ENCODE assay signal across 18 cellular contexts in genomic region chr1:168529533-168529932, GRCh38. TPM values are rescaled to one million over a fixed set of nuclear protein-coding genes. Genes with fewer than 3 reads are reported as not detected.
A peak's percentile ranks its signal among the peaks of the same experiment; 100 is the strongest.
DNase-seq lines count a peak whose midpoint lies in the region; FAIRE-seq and TF ChIP-seq lines count a peak whose summit lies in the region.
"Had no signal": no experiment of that assay in that cellular context is flagged by ENCODE, and none has a peak within 500 bp of the region (broad histone marks: within the 10 kb centered on the region; RNA-seq: fewer than 3 reads in every experiment).

No MANE protein-coding gene starts in this region.

- H3K27ac ChIP-seq in endothelial cell of umbilical vein (ENCODE audit: insufficient read depth, low read depth, low read length): no peak overlapping the region
- no peak overlapping the region for H3K27ac ChIP-seq in spleen
- H3K27ac ChIP-seq: KMS-11, SK-N-MC had no signal

- no peak for FAIRE-seq in endothelial cell of umbilical vein (lab: Jason Lieb, UNC)

- H3K27me3 ChIP-seq in endothelial cell of umbilical vein (ENCODE audit: control insufficient read depth in 2 of 2, insufficient read depth in 2 of 2, low read length in 2 of 2) (no peaks in the 10 kb centered on the region), spleen (replicated peaks in 1 of 7) (no peaks in the 10 kb centered on the region)

- H3K9ac ChIP-seq in endothelial cell of umbilical vein (replicated peaks; ENCODE audit: extremely low read depth, insufficient read depth, low read length): no peak overlapping the region
- H3K9ac ChIP-seq: KMS-11 had no signal

- CTCF ChIA-PET in endothelial cell of umbilical vein (lab: Charles Lee): interaction anchor here (1.7 kb wide), 1 partner anchor 187 kb away, joined by 4 read pairs; no protein-coding TSS in a partner anchor

- no peak overlapping the region for H3K4me2 ChIP-seq in endothelial cell of umbilical vein (ENCODE audit: insufficient read depth, low read length)
- H3K4me2 ChIP-seq: KMS-11 had no signal

- dilution Hi-C loops in endothelial cell of umbilical vein (cut with MboI; ENCODE audit: extremely low pct_ligation_motif_present, low sequenced_read_pairs): no loop called here

- H3K9me3 ChIP-seq in endothelial cell of umbilical vein (replicated peaks; ENCODE audit: control insufficient read depth, insufficient read depth, low read length) (no peaks in the 10 kb centered on the region), spleen (no peaks in the 10 kb centered on the region)

- H3K36me3 ChIP-seq in endothelial cell of umbilical vein (ENCODE audit: control insufficient read depth in 2 of 2, extremely low read depth in 1 of 2, insufficient read depth in 2 of 2, low read length in 2 of 2) (no peaks in the 10 kb centered on the region), spleen (no peaks in the 10 kb centered on the region)

- no peaks in the 10 kb centered on the region for H3K9me1 ChIP-seq in endothelial cell of umbilical vein (replicated peaks; ENCODE audit: control insufficient read depth, extremely low read depth, insufficient read depth, low read length)

- TF ChIP-seq POLR2A in endothelial cell of umbilical vein (IDR thresholded peaks at IDR 0.05; ENCODE audit: low read depth, low read length) (no peak), spleen (IDR thresholded peaks at IDR 0.05) (no peak)

- H3K4me1 ChIP-seq in endothelial cell of umbilical vein (ENCODE audit: control insufficient read depth, extremely low read depth, insufficient read depth, low read length) (no peaks in the 10 kb centered on the region), spleen (peaks cover 0 to 44% (median 12%) of the 10 kb centered on the region in 6 donors)

- 30 to 68% (median 59%) methylated on average over 1 of the region's 1 CpG for WGBS in spleen, 5 donors

- H3K4me3 ChIP-seq in endothelial cell of umbilical vein (replicated peaks in 1 of 3; ENCODE audit: insufficient read depth in 1 of 3, low read depth in 1 of 3, low read length in 3 of 3): no peak overlapping the region
- no peak overlapping the region for H3K4me3 ChIP-seq in spleen
- H3K4me3 ChIP-seq: SK-N-MC had no signal

- H2AFZ ChIP-seq in endothelial cell of umbilical vein (ENCODE audit: low read depth, low read length): no peak overlapping the region

- TF ChIP-seq CTCF in endothelial cell of umbilical vein (IDR thresholded peaks at IDR 0.05; ENCODE audit: extremely low read depth in 1 of 2, insufficient read depth in 1 of 2, low read depth in 1 of 2, low read length in 2 of 2): no peak
- no peak for TF ChIP-seq CTCF in spleen (IDR thresholded peaks at IDR 0.05 in 8 of 11, conservative IDR thresholded peaks at IDR 0.05 in 3 of 11)

- H4K20me1 ChIP-seq in endothelial cell of umbilical vein (replicated peaks; ENCODE audit: control insufficient read depth, extremely low read depth, insufficient read depth, low read length): no peaks in the 10 kb centered on the region

- DNase-seq in SIG-M5 treated with dmso at 0.1 percent for 504 hours (lab: John Stamatoyannopoulos, UW; ENCODE audit: unreplicated experiment) (peak; percentile 39), SIG-M5 (lab: John Stamatoyannopoulos, UW) (no peak), NOMO-1 treated with DMSO at 0.1 percent for 48 hours (lab: John Stamatoyannopoulos, UW; ENCODE audit: unreplicated experiment) (peak; percentile 51), endothelial cell of umbilical vein (ENCODE audit: low read depth, low spot score) (peak; percentile 27), AG08395 (ENCODE audit: low spot score) (no peak), dedifferentiated amniotic fluid mesenchymal stem cell (ENCODE audit: extremely low spot score) (no peak), spleen (no peak)
- DNase-seq: C1 segment of cervical spinal cord, H7, NCI-H1092, NCI-H1694, NCI-H2227 treated with DMSO at 0.1 percent for 48 hours, NCI-H510A treated with DMSO at 0.1 percent for 48 hours, NCI-H82 had no signal

- BruUV-seq in endothelial cell of umbilical vein (replicated peaks; lab: Mats Ljungman, UMichigan): no TSS peak

- intact Hi-C loops in endothelial cell of umbilical vein (cut with micrococcal nuclease) (no loop called here), spleen (cut with DNase I; ENCODE audit: low total_unique reads) (no loop called here)

- POLR2A ChIA-PET in endothelial cell of umbilical vein (lab: Charles Lee): no interaction called here

- no peaks in the 10 kb centered on the region for H3K79me2 ChIP-seq in endothelial cell of umbilical vein (ENCODE audit: control insufficient read depth, insufficient read depth, low read length)

TF ChIP-seq in endothelial cell of umbilical vein, 7 proteins besides CTCF, POLR2A, EP300 and RAD21:
- TF ChIP-seq, protein P1, sequence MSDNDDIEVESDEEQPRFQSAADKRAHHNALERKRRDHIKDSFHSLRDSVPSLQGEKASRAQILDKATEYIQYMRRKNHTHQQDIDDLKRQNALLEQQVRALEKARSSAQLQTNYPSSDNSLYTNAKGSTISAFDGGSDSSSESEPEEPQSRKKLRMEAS (IDR thresholded peaks at IDR 0.05; ENCODE audit: insufficient read depth, insufficient read length): no peak
- no peak for TF ChIP-seq JUN (IDR thresholded peaks at IDR 0.05; ENCODE audit: borderline replicate concordance, insufficient read depth, insufficient read length, low read depth)
- TF ChIP-seq EZH2 (IDR thresholded peaks at IDR 0.05; ENCODE audit: borderline replicate concordance, low read depth, low read length, severe bottlenecking): no peak
- TF ChIP-seq POLR2AphosphoS5 (IDR thresholded peaks at IDR 0.05; ENCODE audit: insufficient read depth, low read depth, low read length): no peak
- no peak for TF ChIP-seq FOS (IDR thresholded peaks at IDR 0.05; ENCODE audit: borderline replicate concordance, insufficient read depth, low read length)
TF ChIP-seq in endothelial cell of umbilical vein: peak in this region for 0.

RNA-seq across cellular contexts. Expression of gene XCL2, which starts 14.3 kb away (rescaled TPM):
- not detected in 2 replicates for total RNA-seq in endothelial cell of umbilical vein
- polyA plus RNA-seq in endothelial cell of umbilical vein: not detected in 2 replicates
- polyA plus RNA-seq in endothelial cell of umbilical vein (2011; cell fraction: cytosol; rRNA removed): not detected in 2 replicates
- not detected in 2 replicates for polyA plus RNA-seq in endothelial cell of umbilical vein (2011; cell fraction: nucleus; rRNA removed)
- polyA plus RNA-seq in endothelial cell of umbilical vein (2012): not detected in 2 replicates
- not detected in 2 replicates for polyA minus RNA-seq in endothelial cell of umbilical vein
- not detected for polyA minus RNA-seq in endothelial cell of umbilical vein (2011; cell fraction: cytosol; rRNA and poly(A)+ RNA removed)
- not detected in 2 replicates for polyA minus RNA-seq in endothelial cell of umbilical vein (2011; cell fraction: nucleus; rRNA and poly(A)+ RNA removed)
- total RNA-seq in spleen: 10 to 100 TPM in 4 of 7 donors, 1 to 10 TPM in 3; 3.0 to 17.2 (median 10.0) TPM
- polyA plus RNA-seq in spleen: 1 to 10 TPM; 2.9 to 5.1 (median 3.7) TPM
- total RNA-seq: A673, H7, Right ventricle myocardium inferior had no signal

RNA-seq across cellular contexts. Expression of gene XCL1, which starts 46.9 kb away (rescaled TPM):
- not detected in 2 replicates for total RNA-seq in endothelial cell of umbilical vein
- not detected in 2 replicates for polyA plus RNA-seq in endothelial cell of umbilical vein
- polyA plus RNA-seq in endothelial cell of umbilical vein (2011; cell fraction: cytosol; rRNA removed): not detected in 2 replicates
- 0.10 TPM in 1 of 2 replicates, not detected in the other for polyA plus RNA-seq in endothelial cell of umbilical vein (2011; cell fraction: nucleus; rRNA removed)
- polyA plus RNA-seq in endothelial cell of umbilical vein (2012): not detected in 2 replicates
- not detected in 2 replicates for polyA minus RNA-seq in endothelial cell of umbilical vein
- polyA minus RNA-seq in endothelial cell of umbilical vein (2011; cell fraction: cytosol; rRNA and poly(A)+ RNA removed): not detected
- not detected in 2 replicates for polyA minus RNA-seq in endothelial cell of umbilical vein (2011; cell fraction: nucleus; rRNA and poly(A)+ RNA removed)
- total RNA-seq in spleen: 1 to 10 TPM in 4 of 7 donors, under 1 TPM in 3; 0.51 to 3.6 (median 3.1) TPM
- polyA plus RNA-seq in spleen: 1 to 10 TPM in 2 of 3 donors, under 1 TPM in 1; 0.64 to 1.6 (median 1.2) TPM
- total RNA-seq: A673 had no signal

Comparison
In these comparisons a context has a peak if more than half of its experiments do, and no peak if none do; other contexts are left out.
1. DNase-seq: peak in SIG-M5 treated with dmso at 0.1 percent for 504 hours (single experiment), NOMO-1 treated with DMSO at 0.1 percent for 48 hours (single experiment) and endothelial cell of umbilical vein (single experiment); none in SIG-M5 (single experiment), AG08395 (single experiment), dedifferentiated amniotic fluid mesenchymal stem cell (single experiment) and spleen (single experiment).